In genomic region chr17:20843799-20844553, GRCh38 we compare ENCODE assay signal across 8 cellular contexts.
DNase-seq lines count a peak whose midpoint lies in the region; ATAC-seq and TF ChIP-seq lines count a peak whose summit lies in the region.
"Not testable (repeated sequence)": the region's sequence is repeated elsewhere in the genome, so short reads cannot be mapped to it uniquely, and the experiment has no call there.

No MANE protein-coding gene starts in this region.

- H3K4me3 ChIP-seq in retinal pigment epithelial cell (ENCODE audit: low read length) = peak overlapping the region; percentile 33

- peak; percentile 89 for ATAC-seq in stimulated activated memory B cell treated with anti-CD40 and anti-IgM and Interleukin-4, amounts not matched to agents 10 μg/mL and 1 μg/mL and 100 μg/mL, for 72 hours

- H3K36me3 Mint-ChIP-seq in T-helper 1 cell treated with Interleukin-12 subunit alpha and Interleukin-12 subunit beta and Interleukin-4 antibody, amounts not matched to agents 30 μg/mL and 1 μg/mL, for 36 hours (ENCODE audit: low read depth); activated T-cell treated with anti-CD3 and anti-CD28 coated beads, Interleukin-2, amount 50 U/mL, for 24 hours (ENCODE audit: low read depth); stimulated activated memory B cell treated with anti-CD40 and anti-IgM and Interleukin-4, amounts not matched to agents 10 μg/mL and 1 μg/mL and 100 μg/mL, for 72 hours: not testable (repeated sequence)

- peak overlapping the region; percentile 58 for H3K4me3 Mint-ChIP-seq in T-helper 1 cell treated with Interleukin-12 subunit alpha and Interleukin-12 subunit beta and Interleukin-4 antibody, amounts not matched to agents 30 μg/mL and 1 μg/mL, for 36 hours
- H3K4me3 Mint-ChIP-seq in activated T-cell treated with anti-CD3 and anti-CD28 coated beads, Interleukin-2, amount 50 U/mL, for 24 hours = peak overlapping the region; percentile 64
- peak overlapping the region; percentile 70 for H3K4me3 Mint-ChIP-seq in stimulated activated memory B cell treated with anti-CD40 and anti-IgM and Interleukin-4, amounts not matched to agents 10 μg/mL and 1 μg/mL and 100 μg/mL, for 72 hours

- not testable (repeated sequence) for TF ChIP-seq CTCF in retinal pigment epithelial cell (conservative IDR thresholded peaks at IDR 0.05; ENCODE audit: low read depth, low read length)

- H3K27me3 Mint-ChIP-seq in T-helper 1 cell treated with Interleukin-12 subunit alpha and Interleukin-12 subunit beta and Interleukin-4 antibody, amounts not matched to agents 30 μg/mL and 1 μg/mL, for 36 hours (ENCODE audit: low read depth) = peaks cover 40% of the 10 kb centered on the region
- H3K27me3 Mint-ChIP-seq in activated T-cell treated with anti-CD3 and anti-CD28 coated beads, Interleukin-2, amount 50 U/mL, for 24 hours = peaks cover 41% of the 10 kb centered on the region
- peaks cover 12% of the 10 kb centered on the region for H3K27me3 Mint-ChIP-seq in stimulated activated memory B cell treated with anti-CD40 and anti-IgM and Interleukin-4, amounts not matched to agents 10 μg/mL and 1 μg/mL and 100 μg/mL, for 72 hours

- not testable (repeated sequence) for H3K4me1 Mint-ChIP-seq in T-helper 1 cell treated with Interleukin-12 subunit alpha and Interleukin-12 subunit beta and Interleukin-4 antibody, amounts not matched to agents 30 μg/mL and 1 μg/mL, for 36 hours (ENCODE audit: low read depth); activated T-cell treated with anti-CD3 and anti-CD28 coated beads, Interleukin-2, amount 50 U/mL, for 24 hours (ENCODE audit: low read depth)
- H3K4me1 Mint-ChIP-seq in stimulated activated memory B cell treated with anti-CD40 and anti-IgM and Interleukin-4, amounts not matched to agents 10 μg/mL and 1 μg/mL and 100 μg/mL, for 72 hours = peaks cover 14% of the 10 kb centered on the region

- not testable (repeated sequence) for H3K27ac Mint-ChIP-seq in T-helper 1 cell treated with Interleukin-12 subunit alpha and Interleukin-12 subunit beta and Interleukin-4 antibody, amounts not matched to agents 30 μg/mL and 1 μg/mL, for 36 hours; activated T-cell treated with anti-CD3 and anti-CD28 coated beads, Interleukin-2, amount 50 U/mL, for 24 hours; stimulated activated memory B cell treated with anti-CD40 and anti-IgM and Interleukin-4, amounts not matched to agents 10 μg/mL and 1 μg/mL and 100 μg/mL, for 72 hours

- not testable (repeated sequence) for H3K9me3 Mint-ChIP-seq in T-helper 1 cell treated with Interleukin-12 subunit alpha and Interleukin-12 subunit beta and Interleukin-4 antibody, amounts not matched to agents 30 μg/mL and 1 μg/mL, for 36 hours; activated T-cell treated with anti-CD3 and anti-CD28 coated beads, Interleukin-2, amount 50 U/mL, for 24 hours; stimulated activated memory B cell treated with anti-CD40 and anti-IgM and Interleukin-4, amounts not matched to agents 10 μg/mL and 1 μg/mL and 100 μg/mL, for 72 hours

- DNase-seq in D341Med (ENCODE audit: low spot score) = peak; percentile 47
- peak; percentile 56 for DNase-seq in NCI-H146 (lab: John Stamatoyannopoulos, UW)
- peak; percentile 62 for DNase-seq in activated T-cell treated with anti-CD3 and anti-CD28 coated beads, Interleukin-2, amount 50 U/mL, for 24 hours
- DNase-seq in dermis blood vessel endothelial cell = peak; percentile 1
- peak; percentile 4 for DNase-seq in kidney tubule cell (ENCODE audit: low spot score)
- DNase-seq in retinal pigment epithelial cell (ENCODE audit: low read depth) = not testable (repeated sequence)
